In the genomic region with DNA sequence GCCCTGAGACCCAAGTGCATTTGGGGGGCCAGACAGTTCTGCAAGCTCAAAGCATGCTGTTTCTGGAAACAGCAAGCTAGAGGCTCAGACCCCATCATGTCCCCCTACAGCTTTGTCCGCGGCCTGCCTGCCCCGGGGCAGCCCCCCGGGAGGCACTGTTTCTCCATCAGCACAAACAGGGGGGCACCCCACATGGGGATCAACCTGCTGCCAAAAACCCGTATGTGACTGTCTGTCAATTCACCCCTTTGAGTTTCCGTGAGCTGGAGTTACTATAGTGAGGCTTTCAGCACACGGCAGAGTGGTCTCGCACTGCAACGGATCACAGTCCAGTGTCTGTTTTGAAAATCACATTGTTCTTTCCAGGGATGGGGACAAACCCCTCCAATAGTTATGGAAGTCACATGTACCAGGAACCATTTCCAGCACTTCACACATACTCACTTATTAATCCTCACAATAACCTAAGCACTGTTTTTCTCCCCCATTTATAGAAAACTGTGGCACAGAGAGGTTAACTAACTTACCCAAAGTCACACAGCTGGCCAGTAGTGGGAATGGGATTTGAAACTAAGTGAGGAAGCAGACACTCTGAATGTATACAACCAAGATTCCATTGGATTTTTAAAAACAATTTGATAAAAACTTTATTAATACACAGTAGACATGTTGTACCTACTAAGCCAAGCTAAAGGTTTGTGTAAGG, we compare ENCODE assay signal across 14 cellular contexts.
A peak's percentile ranks its signal among the peaks of the same experiment; 100 is the strongest.
DNase-seq lines count a peak whose midpoint lies in the region; ATAC-seq and TF ChIP-seq lines count a peak whose summit lies in the region.
"Had no signal": no experiment of that assay in that cellular context is flagged by ENCODE, and none has a peak within 500 bp of the region (broad histone marks: within the 10 kb centered on the region; RNA-seq: fewer than 3 reads in every experiment).

No MANE protein-coding gene starts in this region.

- no CpG with 5 or more reads among the region's 9 CpGs for WGBS in mesendoderm (ENCODE audit: extremely low coverage, insufficient coverage, low lambda C conversion rate)

- H2AFZ ChIP-seq in osteoblast (ENCODE audit: low read length) = no peak overlapping the region

- no peak for TF ChIP-seq CTCF in osteoblast (IDR thresholded peaks at IDR 0.05; ENCODE audit: extremely low read depth, low read depth, low read length)

- no peak overlapping the region for H3K23ac ChIP-seq in mesendoderm (ENCODE audit: low read length)

- peaks cover 2% of the 10 kb centered on the region for H3K4me1 ChIP-seq in mesendoderm (ENCODE audit: control insufficient read depth, low read depth, low read length)
- H3K4me1 ChIP-seq in osteoblast (ENCODE audit: insufficient read depth, low read length) = peaks cover 9% of the 10 kb centered on the region

- H2BK120ac ChIP-seq in mesendoderm (ENCODE audit: low read depth, low read length) = no peak overlapping the region

- H3K4ac ChIP-seq in mesendoderm (ENCODE audit: low read depth, low read length) = no peak overlapping the region

- no peak overlapping the region for H3K9ac ChIP-seq in mesendoderm (ENCODE audit: low read length)
- H3K9ac ChIP-seq: BLaER1 treated with 17β-estradiol and CSF1 and Interleukin-3, amounts not matched to agents 10 nM and 100 nM had no signal

- H3K4me3 ChIP-seq in mesendoderm (ENCODE audit: low read length) (no peak overlapping the region), osteoblast (ENCODE audit: insufficient read depth, low read length) (no peak overlapping the region)
- H3K4me3 ChIP-seq: BLaER1 treated with 17β-estradiol and CSF1 and Interleukin-3, amounts not matched to agents 10 nM and 100 nM had no signal

- peak overlapping the region; percentile 81 for H3K56ac ChIP-seq in mesendoderm (ENCODE audit: low read length)

- H3K4me2 ChIP-seq in mesendoderm (ENCODE audit: low read length) = no peak overlapping the region
- no peak overlapping the region for H3K4me2 ChIP-seq in osteoblast (ENCODE audit: insufficient read depth, low read length)
- H3K4me2 ChIP-seq: BLaER1 treated with 17β-estradiol and CSF1 and Interleukin-3, amounts not matched to agents 10 nM and 100 nM had no signal

- no peak overlapping the region for H2BK15ac ChIP-seq in mesendoderm (replicated peaks; ENCODE audit: low read depth)

- H4K8ac ChIP-seq in mesendoderm (ENCODE audit: low read depth, low read length) = no peak overlapping the region

- H4K5ac ChIP-seq in mesendoderm (ENCODE audit: low read length) = no peak overlapping the region

- no peak overlapping the region for H2BK5ac ChIP-seq in mesendoderm (ENCODE audit: low read length)

- H3K18ac ChIP-seq in mesendoderm (ENCODE audit: low read length) = no peak overlapping the region

- H3K79me2 ChIP-seq in mesendoderm (ENCODE audit: control insufficient read depth, insufficient read depth, low read length) = no peaks in the 10 kb centered on the region
- no peaks in the 10 kb centered on the region for H3K79me2 ChIP-seq in osteoblast (ENCODE audit: insufficient read depth, low read length)

- H2AK5ac ChIP-seq in mesendoderm (ENCODE audit: low read length) = no peak overlapping the region

- H3K79me1 ChIP-seq in mesendoderm (ENCODE audit: low read length) = no peaks in the 10 kb centered on the region

- no peak for ATAC-seq in GM19452 (IDR thresholded peaks at IDR 0.05; ENCODE audit: unreplicated experiment)

- H4K20me1 ChIP-seq in osteoblast (ENCODE audit: insufficient read depth, low read length) = no peaks in the 10 kb centered on the region

- H3K9me3 ChIP-seq in osteoblast (ENCODE audit: low read depth, low read length) = no peaks in the 10 kb centered on the region
- H3K9me3 ChIP-seq: BLaER1 treated with 17β-estradiol and CSF1 and Interleukin-3, amounts not matched to agents 10 nM and 100 nM had no signal

- no peaks in the 10 kb centered on the region for H3K36me3 ChIP-seq in mesendoderm (ENCODE audit: control insufficient read depth, insufficient read depth, low read length)
- no peaks in the 10 kb centered on the region for H3K36me3 ChIP-seq in osteoblast (ENCODE audit: insufficient read depth, low read length)
- H3K36me3 ChIP-seq: BLaER1 treated with 17β-estradiol and CSF1 and Interleukin-3, amounts not matched to agents 10 nM and 100 nM had no signal

- no peaks in the 10 kb centered on the region for H3K27me3 ChIP-seq in mesendoderm (ENCODE audit: insufficient read depth, low read length, poor library complexity)
- H3K27me3 ChIP-seq in osteoblast (ENCODE audit: insufficient read depth, low read length) = peaks cover 10% of the 10 kb centered on the region

- peak; percentile 74 for DNase-seq in NCI-H2171 treated with DMSO at 0.1 percent for 48 hours (lab: John Stamatoyannopoulos, UW)
- no peak for DNase-seq in NCI-H2171 (lab: John Stamatoyannopoulos, UW)
- DNase-seq in mesendoderm = no peak
- peak; percentile 23 for DNase-seq in osteoblast (ENCODE audit: insufficient read length, low spot score, missing footprints)
- no peak for DNase-seq in dermis blood vessel endothelial cell
- DNase-seq in NCI-H446 treated with DMSO at 0.1 percent for 48 hours (lab: John Stamatoyannopoulos, UW) = no peak
- DNase-seq: ACHN; Calu3; CD4-positive, alpha-beta T cell; DMS 273 treated with DMSO at 0.1 percent for 48 hours; IMR-90 had no signal

- no peak overlapping the region for H3K27ac ChIP-seq in mesendoderm (ENCODE audit: low read depth, low read length)
- no peak overlapping the region for H3K27ac ChIP-seq in osteoblast (ENCODE audit: low read depth, low read length)
- H3K27ac ChIP-seq: 22Rv1; BLaER1 treated with 17β-estradiol and CSF1 and Interleukin-3, amounts not matched to agents 10 nM and 100 nM had no signal

Comparison
In these comparisons a context has a peak if more than half of its experiments do, and no peak if none do; other contexts are left out.
1. DNase-seq: peak in NCI-H2171 treated with DMSO at 0.1 percent for 48 hours (single experiment) and osteoblast (single experiment); none in NCI-H2171 (single experiment), mesendoderm (single experiment), dermis blood vessel endothelial cell (single experiment) and NCI-H446 treated with DMSO at 0.1 percent for 48 hours (single experiment).